Comparison of ENCODE assay signal across 1 cellular context in the genomic region with DNA sequence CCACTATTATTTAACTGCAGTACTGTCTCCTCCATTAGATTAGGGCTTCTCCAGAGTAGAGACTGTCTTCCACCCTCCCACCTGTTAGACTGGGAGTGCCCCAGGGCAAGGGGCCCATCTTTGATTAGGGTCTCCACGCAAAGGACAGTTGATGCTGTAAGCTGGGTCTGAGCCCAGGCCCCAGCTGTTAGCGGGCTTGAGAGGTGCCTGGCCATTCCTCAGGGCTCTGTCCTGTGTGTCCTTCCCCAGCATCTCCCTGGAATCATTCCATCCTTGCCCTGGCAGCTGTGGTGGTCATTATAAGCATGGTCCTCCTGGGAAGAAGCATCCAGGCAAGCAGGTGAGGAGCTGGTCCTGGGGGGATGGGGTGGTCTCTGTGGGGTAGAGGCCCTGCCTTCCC.
TF ChIP-seq lines count a peak whose summit lies in the region.

No MANE protein-coding gene starts in this region.

TF ChIP-seq in IMR-90, 13 proteins besides CTCF, POLR2A, EP300 and RAD21 (continued from another document):
- TF ChIP-seq ELK1 (IDR thresholded peaks at IDR 0.05; ENCODE audit: borderline replicate concordance, low read depth, low read length) = no peak
- no peak for TF ChIP-seq RFX5 (IDR thresholded peaks at IDR 0.05; ENCODE audit: low read depth, low read length)
TF ChIP-seq in IMR-90: peak in this region for 0.
